Comparison of ENCODE assay signal across 9 cellular contexts in genomic region chr16:86578499-86579267, GRCh38. TPM values are rescaled to one million over a fixed set of nuclear protein-coding genes. Genes with fewer than 3 reads are reported as not detected.
DNase-seq lines count a peak whose midpoint lies in the region; ATAC-seq, FAIRE-seq and TF ChIP-seq lines count a peak whose summit lies in the region.
"Had no signal": no experiment of that assay in that cellular context is flagged by ENCODE, and none has a peak within 500 bp of the region (broad histone marks: within the 10 kb centered on the region; RNA-seq: fewer than 3 reads in every experiment).

FOXL1 (plus strand) TSS chr16:86578549; CDS start chr16:86578724, 175 bp downstream.

- no peaks in the 10 kb centered on the region for H3K36me3 ChIP-seq in NT2/D1 (ENCODE audit: insufficient read depth, insufficient read length, low read length)
- no peaks in the 10 kb centered on the region for H3K36me3 ChIP-seq in colonic mucosa
- H3K36me3 ChIP-seq in kidney (ENCODE audit: control insufficient read depth in 1 of 2, insufficient read depth in 2 of 2, low read length in 2 of 2), result no peaks in the 10 kb centered on the region
- no peaks in the 10 kb centered on the region for H3K36me3 ChIP-seq in tibial artery

- TF ChIP-seq CTCF in colonic mucosa (IDR thresholded peaks at IDR 0.05) (no peak), kidney (IDR thresholded peaks at IDR 0.05; ENCODE audit: borderline replicate concordance, extremely low read depth, insufficient read depth) (no peak), tibial artery (IDR thresholded peaks at IDR 0.05) (no peak)

- no peak for FAIRE-seq in kidney (lab: Jason Lieb, UNC)
- FAIRE-seq: TTC549 had no signal

- intact Hi-C loops in colonic mucosa (cut with DNase I) (no loop called here), kidney (cut with DNase I) (no loop called here), tibial artery (cut with DNase I; ENCODE audit: low total_unique reads) (loop anchor here (5.0 kb wide), 2 partner anchors 34 to 179 kb away; no protein-coding TSS in a partner anchor)

- H3K27me3 ChIP-seq in NT2/D1 (ENCODE audit: insufficient read depth, insufficient read length), result peaks cover 88% of the 10 kb centered on the region
- H3K27me3 ChIP-seq in colonic mucosa, result peaks cover 44% of the 10 kb centered on the region
- no peaks in the 10 kb centered on the region for H3K27me3 ChIP-seq in tibial artery

- peak within 1 kb of the TSS; percentile 79 for H3K9ac ChIP-seq in NT2/D1 (ENCODE audit: insufficient read length, low read depth)
- peak within 1 kb of the TSS in 1 of 2 donors; percentile 53 for H3K9ac ChIP-seq in colonic mucosa (ENCODE audit: low read depth in 2 of 2, low read length in 2 of 2)
- peak within 1 kb of the TSS in 1 of 2 donors; percentile 26 for H3K9ac ChIP-seq in kidney (ENCODE audit: low read length in 2 of 2)

- DNase-seq in NT2/D1 (ENCODE audit: low read depth, low spot score) (no peak), colonic mucosa (no peak), kidney (peak; percentile 85), tibial artery (peak in 1 of 2 donors; percentile 80), kidney glomerular epithelial cell (lab: John Stamatoyannopoulos, UW) (no peak), NCI-H2029 treated with DMSO at 0.1 percent for 48 hours (lab: John Stamatoyannopoulos, UW) (no peak)
- DNase-seq: NCI-H1417 had no signal

- H3K27ac ChIP-seq in colonic mucosa (peak within 1 kb of the TSS; percentile 47), kidney (ENCODE audit: low read depth in 2 of 2, low read length in 2 of 2) (peak within 1 kb of the TSS; percentile 76 to 85), tibial artery (peak within 1 kb of the TSS; percentile 95 to 97)

- no peaks in the 10 kb centered on the region for H3K9me3 ChIP-seq in NT2/D1 (ENCODE audit: insufficient read depth, low read length)
- no peaks in the 10 kb centered on the region for H3K9me3 ChIP-seq in colonic mucosa
- H3K9me3 ChIP-seq in kidney (ENCODE audit: control insufficient read depth in 1 of 2, low read length in 2 of 2), result no peaks in the 10 kb centered on the region
- no peaks in the 10 kb centered on the region for H3K9me3 ChIP-seq in tibial artery

- H3K4me1 ChIP-seq in NT2/D1 (ENCODE audit: insufficient read depth, insufficient read length), result peaks cover 14% of the 10 kb centered on the region
- H3K4me1 ChIP-seq in colonic mucosa, result peaks cover 4% of the 10 kb centered on the region
- H3K4me1 ChIP-seq in kidney (ENCODE audit: control insufficient read depth in 1 of 2, insufficient read depth in 1 of 2, low read depth in 1 of 2, low read length in 2 of 2), result peaks cover 0 to 6% of the 10 kb centered on the region in 2 donors
- H3K4me1 ChIP-seq in tibial artery, result peaks cover 0 to 84% (median 61%) of the 10 kb centered on the region in 4 donors

- peak within 1 kb of the TSS; percentile 55 for H3K4me3 ChIP-seq in NT2/D1 (ENCODE audit: insufficient read length, low read depth)
- H3K4me3 ChIP-seq in colonic mucosa, result peak within 1 kb of the TSS; percentile 15
- no peak within 1 kb of the TSS for H3K4me3 ChIP-seq in kidney (ENCODE audit: low read length in 2 of 2)
- H3K4me3 ChIP-seq in tibial artery, result peak within 1 kb of the TSS; percentile 60 to 78

- ATAC-seq in HG02642 (IDR thresholded peaks at IDR 0.05; ENCODE audit: poor library complexity, unreplicated experiment), result no peak

RNA-seq across cellular contexts. Expression of gene FOXL1, which starts in this region (rescaled TPM):
- total RNA-seq in colonic mucosa (1 to 10 TPM; 2.5 to 3.2 TPM), kidney (2.0 TPM)
- 0.52 TPM for polyA plus RNA-seq in kidney (ENCODE audit: insufficient read depth, low read depth, low replicate concordance)

Comparison
In these comparisons a context has a peak if more than half of its experiments do, and no peak if none do; other contexts are left out.
1. H3K4me3 ChIP-seq: peak in NT2/D1 (single experiment), colonic mucosa (single experiment) and tibial artery (2 of 2); none in kidney (0 of 2).
2. Peak in every context shown above with its lines, with median percentiles within 50 percentile points of each other: H3K27ac ChIP-seq.